Comparison of ENCODE assay signal across 7 cellular contexts in genomic region chr6:96897396-96898240, GRCh38. TPM values are rescaled to one million over a fixed set of nuclear protein-coding genes. Genes with fewer than 3 reads are reported as not detected.
DNase-seq lines count a peak whose midpoint lies in the region; ATAC-seq and TF ChIP-seq lines count a peak whose summit lies in the region.

Gene NDUFAF4, minus strand, starts transcription at chr6:96897891. Its CDS starts 90 bp downstream, at chr6:96897801.

- peak within 1 kb of the TSS; percentile 90 for H3K4me3 ChIP-seq in astrocyte of the spinal cord (ENCODE audit: low read depth, low read length)

- DNase-seq in NCI-H2081 (lab: John Stamatoyannopoulos, UW) (peak; percentile 91 to 95), T1000 (lab: John Stamatoyannopoulos, UW) (peak; percentile 90), astrocyte of the spinal cord (ENCODE audit: low read depth, low spot score) (peak; percentile 97), hypothalamus (lab: John Stamatoyannopoulos, UW) (peak; percentile 68 to 97 (median 91)), sciatic nerve (ENCODE audit: low spot score) (peak; percentile 98)

- intact Hi-C loops in sciatic nerve (cut with DNase I), result loop anchor here (2.0 kb wide), 1 partner anchor 157 kb away; no protein-coding TSS in a partner anchor

- ATAC-seq in GM18511 (IDR thresholded peaks at IDR 0.05; ENCODE audit: unreplicated experiment) (peak; percentile 92), HG03039 (IDR thresholded peaks at IDR 0.05; ENCODE audit: unreplicated experiment) (peak; percentile 90), sciatic nerve (peak; percentile 99)

- in situ Hi-C loops in astrocyte of the spinal cord (cut with HindIII; ENCODE audit: low sequenced_read_pairs), result no loop called here

- peak; percentile 95 for TF ChIP-seq CTCF in astrocyte of the spinal cord (IDR thresholded peaks at IDR 0.05; ENCODE audit: low read depth, low read length)

RNA-seq across cellular contexts. Expression of gene NDUFAF4, which starts in this region (rescaled TPM):
- 23.3 TPM for total RNA-seq in sciatic nerve

Comparison
In these comparisons a context has a peak if more than half of its experiments do, and no peak if none do; other contexts are left out.
1. Peak in every context shown above with its lines: DNase-seq, ATAC-seq and H3K4me3 ChIP-seq.